9 cellular contexts compared by ENCODE assay signal in the genomic region with DNA sequence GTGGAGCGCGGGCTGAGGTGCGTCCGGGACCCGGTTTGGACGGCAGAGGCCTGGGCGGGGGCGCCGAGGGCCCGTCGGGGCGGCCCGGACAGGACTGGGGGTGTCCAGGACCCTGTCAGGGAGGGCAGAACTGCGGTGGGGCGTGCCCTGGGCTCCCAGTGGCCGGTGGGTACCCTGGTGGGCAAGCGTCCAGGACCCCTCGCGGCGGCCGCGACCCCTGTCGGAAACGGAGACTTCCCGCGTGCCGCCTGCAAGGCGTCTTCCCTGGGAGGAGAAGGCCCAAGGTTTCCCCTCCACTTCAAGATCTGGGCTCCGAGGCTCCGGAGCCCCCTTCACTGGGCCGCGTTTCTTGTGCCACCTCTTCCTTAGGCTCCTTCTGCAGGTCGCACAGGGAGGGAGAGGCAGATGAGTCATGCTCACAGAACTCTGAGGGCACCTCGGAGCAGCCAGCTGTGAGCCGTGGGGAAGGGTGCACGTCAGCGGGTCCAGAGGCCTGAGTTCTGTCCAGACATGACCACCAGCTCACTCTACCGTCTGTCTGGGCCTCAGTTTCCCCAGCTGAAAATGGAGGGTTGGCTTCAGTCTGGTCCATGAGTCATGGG. TPM values are rescaled to one million over a fixed set of nuclear protein-coding genes. Genes with fewer than 3 reads are reported as not detected.
DNase-seq lines count a peak whose midpoint lies in the region; ATAC-seq and TF ChIP-seq lines count a peak whose summit lies in the region.
"Had no signal": no experiment of that assay in that cellular context is flagged by ENCODE, and none has a peak within 500 bp of the region (broad histone marks: within the 10 kb centered on the region; RNA-seq: fewer than 3 reads in every experiment).

No MANE protein-coding gene starts in this region.

- H3K4me1 ChIP-seq in upper lobe of left lung = peaks cover 12 to 26% (median 21%) of the 10 kb centered on the region in 4 donors

- ATAC-seq in HG02642 (IDR thresholded peaks at IDR 0.05; ENCODE audit: poor library complexity, unreplicated experiment) (peak; percentile 6), left lobe of liver (no peak), upper lobe of left lung (ENCODE audit: low FRiP score in 2 of 2) (peak; percentile 3 to 18), HG03378 (IDR thresholded peaks at IDR 0.05; ENCODE audit: unreplicated experiment) (no peak)

- WGBS in upper lobe of left lung, 2 donors = 16 to 20% methylated on average over 9 to 36 of the region's 38 CpGs

- no peak overlapping the region for H3K27ac Mint-ChIP-seq in activated naive CD8-positive, alpha-beta T cell

- H3K36me3 Mint-ChIP-seq in activated naive CD8-positive, alpha-beta T cell = no peaks in the 10 kb centered on the region

- H3K4me1 Mint-ChIP-seq in activated naive CD8-positive, alpha-beta T cell (ENCODE audit: low read depth) = peaks cover 22% of the 10 kb centered on the region

- H3K9me3 ChIP-seq in upper lobe of left lung = no peaks in the 10 kb centered on the region

- DNase-seq in left lobe of liver (ENCODE audit: low spot score) (peak; percentile 47), upper lobe of left lung (no peak), pons (ENCODE audit: low spot score) (no peak)
- no peak for DNase-seq in stimulated activated CD4-positive, alpha-beta T cell treated with anti-CD3 and anti-CD28 coated beads, Interleukin-2, amount 100 ng/mL, for 48 hours

- H3K4me3 Mint-ChIP-seq in activated naive CD8-positive, alpha-beta T cell = peak overlapping the region; percentile 60

- TF ChIP-seq POLR2A in upper lobe of left lung (IDR thresholded peaks at IDR 0.05) = no peak

- no peaks in the 10 kb centered on the region for H3K36me3 ChIP-seq in upper lobe of left lung

- peaks cover 19% of the 10 kb centered on the region for H3K27me3 Mint-ChIP-seq in activated naive CD8-positive, alpha-beta T cell

- H3K27me3 ChIP-seq in upper lobe of left lung = peaks cover 0 to 7% (median 3%) of the 10 kb centered on the region in 4 donors

- peak overlapping the region; percentile 70 to 90 (median 81) for H3K27ac ChIP-seq in upper lobe of left lung
- H3K27ac ChIP-seq: SK-N-MC had no signal

- no peak for TF ChIP-seq EP300 in upper lobe of left lung (IDR thresholded peaks at IDR 0.05)

- peak overlapping the region; percentile 10 to 62 (median 52) for H3K4me3 ChIP-seq in upper lobe of left lung

- TF ChIP-seq CTCF in GM12872 (IDR thresholded peaks at IDR 0.05; ENCODE audit: insufficient read depth, low read depth, low read length) = 0 out of 3 replicates have a peak, but pooled peaks have one; percentile 9
- TF ChIP-seq CTCF in upper lobe of left lung (IDR thresholded peaks at IDR 0.05) = no peak

- no peaks in the 10 kb centered on the region for H3K9me3 Mint-ChIP-seq in activated naive CD8-positive, alpha-beta T cell (ENCODE audit: low read depth)

RNA-seq across cellular contexts. Expression of a gene that starts 0.5 kb away (rescaled TPM):
- total RNA-seq in left lobe of liver (4.8 TPM), upper lobe of left lung (100 to 1,000 TPM; 113 to 686 (median 280) TPM)

RNA-seq across cellular contexts. Expression of a gene that starts 59.1 kb away (rescaled TPM):
- total RNA-seq in left lobe of liver (not detected), upper lobe of left lung (1 to 10 TPM in 1 of 6 donors, under 1 TPM in 2, not detected in 3; 0.14 to 2.3 (median 0.15) TPM)

Comparison
In these comparisons a context has a peak if more than half of its experiments do, and no peak if none do; other contexts are left out.
1. ATAC-seq: peak in HG02642 (single experiment) and upper lobe of left lung (2 of 2); none in left lobe of liver (single experiment) and HG03378 (single experiment).
2. RNA of a gene that starts 0.5 kb away (total RNA-seq): 113 to 686 TPM in upper lobe of left lung; 4.8 TPM in left lobe of liver (single experiment); every median in the first group is over 10 times any median in the second.